Comparison of ENCODE assay signal across 18 cellular contexts in the genomic region with DNA sequence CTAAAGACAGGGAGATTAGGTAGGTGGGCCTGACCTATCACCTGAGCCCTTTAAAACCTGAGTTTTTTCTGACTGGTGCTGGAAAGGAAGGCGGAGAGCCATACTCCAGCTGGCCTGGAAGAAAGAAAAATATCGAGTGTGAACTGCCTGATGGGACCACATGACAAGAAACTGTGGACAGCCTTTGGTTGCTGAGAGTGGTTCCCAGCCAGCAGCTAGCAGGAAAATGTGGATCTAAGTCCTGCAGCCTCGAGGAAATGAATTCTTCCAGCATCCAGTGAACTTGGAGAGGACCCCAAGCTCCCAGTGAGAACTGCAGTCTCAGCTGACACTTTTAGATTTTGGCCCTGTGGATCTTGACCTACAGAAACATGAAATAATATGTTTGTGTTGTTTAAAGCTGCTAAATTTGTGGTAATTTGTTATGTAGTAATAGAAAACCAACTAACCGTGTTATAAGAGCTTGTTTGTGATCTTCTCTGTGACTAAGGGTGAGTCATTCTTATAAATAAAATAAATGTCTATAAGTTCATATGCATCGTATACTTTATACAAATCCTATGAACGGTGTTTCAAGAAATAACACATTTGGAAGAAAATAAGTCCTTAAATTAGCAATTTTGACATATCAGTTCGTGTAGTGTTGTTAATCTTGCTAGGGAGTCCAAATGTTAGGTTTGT.
"Had no signal": no experiment of that assay in that cellular context is flagged by ENCODE, and none has a peak within 500 bp of the region (broad histone marks: within the 10 kb centered on the region; RNA-seq: fewer than 3 reads in every experiment).

No MANE protein-coding gene starts in this region.

- H3K9me3 ChIP-seq: body of pancreas had no signal

- H3K27me3 ChIP-seq: body of pancreas, spleen had no signal

- FAIRE-seq: TTC549 had no signal

- H3K4me3 ChIP-seq: body of pancreas, lung, spleen had no signal

- H3K36me3 ChIP-seq: spleen had no signal

- DNase-seq: activated B cell treated with CpG ODN at 0.5 μM for 24 hours; activated CD4-positive, alpha-beta T cell treated with anti-CD3 and anti-CD28 coated beads, Interleukin-2, amount 10 ng/mL, durations not matched to agents 7 days and 5 days; activated CD8-positive, alpha-beta memory T cell treated with anti-CD3 and anti-CD28 coated beads for 24 hours; activated naive CD4-positive, alpha-beta T cell treated with anti-CD3 and anti-CD28 coated beads, Interleukin-2, amount 10 ng/mL, durations not matched to agents 7 days and 5 days; activated T-cell treated with anti-CD3 and anti-CD28 coated beads for 4 hours; body of pancreas; cortex of kidney; effector memory CD4-positive, alpha-beta T cell; hypothalamus; natural killer cell; right cardiac atrium; spleen; stimulated activated naive CD4-positive, alpha-beta T cell; substantia nigra; trophoblast cell had no signal

- H3K27ac ChIP-seq: body of pancreas, spleen had no signal

- H3K4me1 ChIP-seq: body of pancreas, spleen had no signal

- ATAC-seq: activated T-helper 17 cell treated with anti-CD3 and anti-CD28 coated beads, Interleukin-2, amount 50 U/mL, for 72 hours; body of pancreas; natural killer cell had no signal
